8 cellular contexts compared by ENCODE assay signal in genomic region chr20:33490023-33490933, GRCh38. TPM values are rescaled to one million over a fixed set of nuclear protein-coding genes. Genes with fewer than 3 reads are reported as not detected.
DNase-seq lines count a peak whose midpoint lies in the region; ATAC-seq and TF ChIP-seq lines count a peak whose summit lies in the region.

Gene CBFA2T2 (plus strand): TSS chr20:33490096. CDS start chr20:33490268, 172 bp downstream.

- H3K56ac ChIP-seq in IMR-90 (ENCODE audit: extremely low read depth, insufficient read depth, low read length) = peak within 1 kb of the TSS; percentile 60

- DNase-seq in NCI-H1105 (lab: John Stamatoyannopoulos, UW) (peak; percentile 48), NCI-H1105 treated with DMSO at 0.1 percent for 48 hours (lab: John Stamatoyannopoulos, UW) (no peak), IMR-90 (peak; percentile 55), heart right ventricle (peak; percentile 66 to 69), psoas muscle (peak; percentile 73 to 84), RKO (ENCODE audit: low spot score) (no peak)
- peak; percentile 60 for DNase-seq in activated naive CD8-positive, alpha-beta T cell treated with anti-CD3 and anti-CD28 coated beads, Interleukin-2, amount 50 U/mL, for 24 hours

- 0 out of 2 replicates have a peak within 1 kb of the TSS, but pooled peaks have one; percentile 1 for H2BK120ac ChIP-seq in IMR-90 (ENCODE audit: low read depth, low read length)

- peak within 1 kb of the TSS; percentile 94 for H3K23ac ChIP-seq in IMR-90 (ENCODE audit: low read depth, low read length)

- ATAC-seq in GM21717 (IDR thresholded peaks at IDR 0.05; ENCODE audit: unreplicated experiment) (peak; percentile 48), IMR-90 (ENCODE audit: low read depth) (peak; percentile 84), heart right ventricle (peak; percentile 30 to 72 (median 47)), psoas muscle (peak in 3 of 4 donors; percentile 49 to 57 (median 53))
- ATAC-seq in activated naive CD8-positive, alpha-beta T cell treated with anti-CD3 and anti-CD28 coated beads, Interleukin-2, amount 50 U/mL, for 24 hours = peak; percentile 66

- TF ChIP-seq RAD21 in IMR-90 (IDR thresholded peaks at IDR 0.05; ENCODE audit: low read length) = no peak

- H3K9me1 ChIP-seq in IMR-90 (ENCODE audit: insufficient read depth, low read length) = no peaks in the 10 kb centered on the region

- H3K14ac ChIP-seq in IMR-90 (replicated peaks; ENCODE audit: low read depth, low read length) = peak within 1 kb of the TSS; percentile 87

- no peak within 1 kb of the TSS for H2BK20ac ChIP-seq in IMR-90 (ENCODE audit: low read depth, low read length)

- BruUV-seq in IMR-90 (replicated peaks; lab: Mats Ljungman, UMichigan) = no TSS peak

- H3K4me1 ChIP-seq in IMR-90 (ENCODE audit: control insufficient read depth, insufficient read depth, low read length) = no peaks in the 10 kb centered on the region
- peaks cover 3 to 24% (median 22%) of the 10 kb centered on the region in 9 donors for H3K4me1 ChIP-seq in heart right ventricle
- peaks cover 16% of the 10 kb centered on the region for H3K4me1 ChIP-seq in psoas muscle

- dilution Hi-C loops in IMR-90 (cut with HindIII; ENCODE audit: low sequenced_read_pairs, unreplicated experiment) = no loop called here

- peak within 1 kb of the TSS; percentile 82 for H3K4ac ChIP-seq in IMR-90 (ENCODE audit: low read depth, low read length)

- POLR2A ChIA-PET in IMR-90 (lab: Charles Lee; ENCODE audit: unreplicated experiment) = no interaction called here

- H3K36me3 ChIP-seq in IMR-90 (ENCODE audit: control insufficient read depth, insufficient read depth, low read length) (peaks cover 4% of the 10 kb centered on the region), heart right ventricle (peaks cover 0 to 11% (median 0%) of the 10 kb centered on the region in 9 donors), psoas muscle (ENCODE audit: insufficient read depth in 1 of 2, low read depth in 1 of 2) (no peaks in the 10 kb centered on the region)

- H3K4me1 Mint-ChIP-seq in activated naive CD8-positive, alpha-beta T cell treated with anti-CD3 and anti-CD28 coated beads, Interleukin-2, amount 50 U/mL, for 24 hours = peaks cover 11% of the 10 kb centered on the region

- H3K79me1 ChIP-seq in IMR-90 (ENCODE audit: low read depth in 1 of 2, low read length in 2 of 2) = peaks cover 19 to 29% of the 10 kb centered on the region in 2 experiments; a peak in 3 of 4 replicates

- H3K27ac ChIP-seq in IMR-90 (ENCODE audit: insufficient read depth, low read length) = peak within 1 kb of the TSS; percentile 84
- peak within 1 kb of the TSS; percentile 80 to 98 (median 96) for H3K27ac ChIP-seq in heart right ventricle
- H3K27ac ChIP-seq in psoas muscle = peak within 1 kb of the TSS; percentile 89

- peak within 1 kb of the TSS; percentile 76 for H3K4me3 ChIP-seq in IMR-90 (ENCODE audit: insufficient read depth, low read depth, low read length)
- H3K4me3 ChIP-seq in heart right ventricle = peak within 1 kb of the TSS; percentile 76 to 99 (median 92)
- peak within 1 kb of the TSS; percentile 79 for H3K4me3 ChIP-seq in psoas muscle

- H3K4me3 Mint-ChIP-seq in activated naive CD8-positive, alpha-beta T cell treated with anti-CD3 and anti-CD28 coated beads, Interleukin-2, amount 50 U/mL, for 24 hours = peak within 1 kb of the TSS; percentile 88

- no peaks in the 10 kb centered on the region for H3K9me3 Mint-ChIP-seq in activated naive CD8-positive, alpha-beta T cell treated with anti-CD3 and anti-CD28 coated beads, Interleukin-2, amount 50 U/mL, for 24 hours

- peak within 1 kb of the TSS; percentile 89 for H3K9ac ChIP-seq in IMR-90 (ENCODE audit: low read depth, low read length)

- peak within 1 kb of the TSS; percentile 88 for H2AK5ac ChIP-seq in IMR-90 (ENCODE audit: low read depth, low read length)

- no peaks in the 10 kb centered on the region for H4K20me1 ChIP-seq in IMR-90 (ENCODE audit: insufficient read depth, low read length)

- peak within 1 kb of the TSS; percentile 92 to 95 for H4K8ac ChIP-seq in IMR-90 (ENCODE audit: low read depth in 2 of 2, low read length in 2 of 2)

- H4K5ac ChIP-seq in IMR-90 (ENCODE audit: low read depth, low read length) = peak within 1 kb of the TSS; percentile 96

- H4K91ac ChIP-seq in IMR-90 (ENCODE audit: insufficient read depth, low read depth, low read length) = peak within 1 kb of the TSS; percentile 67

- peak within 1 kb of the TSS; percentile 13; the same call in 1 of the 3 replicates for H2BK15ac ChIP-seq in IMR-90 (ENCODE audit: low read depth, low read length)

- no peaks in the 10 kb centered on the region for H3K36me3 Mint-ChIP-seq in activated naive CD8-positive, alpha-beta T cell treated with anti-CD3 and anti-CD28 coated beads, Interleukin-2, amount 50 U/mL, for 24 hours (ENCODE audit: low read depth)

- peak within 1 kb of the TSS; percentile 77 for H3K27ac Mint-ChIP-seq in activated naive CD8-positive, alpha-beta T cell treated with anti-CD3 and anti-CD28 coated beads, Interleukin-2, amount 50 U/mL, for 24 hours

- no peak; the same call in 1 of the 2 replicates for TF ChIP-seq POLR2A in IMR-90 (IDR thresholded peaks at IDR 0.05; ENCODE audit: low read depth, low read length)

- peak within 1 kb of the TSS; percentile 92 for H2AK9ac ChIP-seq in IMR-90 (replicated peaks; ENCODE audit: low read depth, low read length, poor library complexity)

- TF ChIP-seq CTCF in IMR-90 (conservative IDR thresholded peaks at IDR 0.05; ENCODE audit: low read depth, low read length) (0 out of 2 replicates have a peak, but pooled peaks have one; percentile 6), heart right ventricle (IDR thresholded peaks at IDR 0.05) (peak in 1 of 9 donors; percentile 15), psoas muscle (IDR thresholded peaks at IDR 0.05) (no peak)

- in situ Hi-C loops in IMR-90 (cut with MboI; ENCODE audit: low sequenced_read_pairs) = no loop called here

- intact Hi-C loops in IMR-90 (cut with micrococcal nuclease) = loop anchor here (5.0 kb wide), 1 partner anchor 42 kb away; no protein-coding TSS in a partner anchor
- intact Hi-C loops in heart right ventricle (cut with DNase I) = loop anchor here in 1 of 10 donors (2.0 kb wide), 1 partner anchor 69 kb away; no protein-coding TSS in a partner anchor
- intact Hi-C loops in psoas muscle (cut with DNase I) = no loop called here

- CTCF ChIA-PET in IMR-90 (lab: Yijun Ruan, JAX) = interaction anchor here (0.5 kb wide), 1 partner anchor 173 kb away, joined by 3 read pairs; no protein-coding TSS in a partner anchor

- WGBS in IMR-90 (ENCODE audit: extremely low coverage in 2 of 2, insufficient read length in 1 of 2), 2 experiments = 0% methylated on average over 38 of the region's 105 CpGs; no CpG with 5 or more reads in 1 of the 2 experiments
- 1 to 2% methylated on average over 50 to 105 of the region's 105 CpGs for WGBS in heart right ventricle, 2 donors
- 0 to 1% (median 1%) methylated on average over 63 to 105 of the region's 105 CpGs for WGBS in psoas muscle, 3 donors

- H3K18ac ChIP-seq in IMR-90 (ENCODE audit: low read depth, low read length) = peak within 1 kb of the TSS; percentile 70

- peak within 1 kb of the TSS; percentile 96 for H2AFZ ChIP-seq in IMR-90 (replicated peaks; ENCODE audit: low read length, poor library complexity)

- H3K27me3 ChIP-seq in IMR-90 (ENCODE audit: control insufficient read depth, insufficient read depth, low read length) (no peaks in the 10 kb centered on the region), heart right ventricle (no peaks in the 10 kb centered on the region), psoas muscle (ENCODE audit: insufficient read depth in 3 of 3, low read length in 2 of 3) (no peaks in the 10 kb centered on the region)

- H3K9me3 ChIP-seq in IMR-90 (ENCODE audit: control insufficient read depth, insufficient read depth, low read length) (no peaks in the 10 kb centered on the region), heart right ventricle (no peaks in the 10 kb centered on the region), psoas muscle (no peaks in the 10 kb centered on the region)

- no peaks in the 10 kb centered on the region for H3K27me3 Mint-ChIP-seq in activated naive CD8-positive, alpha-beta T cell treated with anti-CD3 and anti-CD28 coated beads, Interleukin-2, amount 50 U/mL, for 24 hours

- H3K4me2 ChIP-seq in IMR-90 (ENCODE audit: low read depth, low read length) = peak within 1 kb of the TSS; percentile 99

- peak within 1 kb of the TSS; percentile 62 for H2BK5ac ChIP-seq in IMR-90 (ENCODE audit: low read depth, low read length, poor library complexity, severe bottlenecking)

TF ChIP-seq in IMR-90, 13 proteins besides CTCF, POLR2A, EP300 and RAD21 (continues in another document):
- no peak for TF ChIP-seq NFE2L2 (IDR thresholded peaks at IDR 0.05; ENCODE audit: low read depth, low read length)
- no peak for TF ChIP-seq BHLHE40 (IDR thresholded peaks at IDR 0.05; ENCODE audit: low read depth, low read length)
- TF ChIP-seq FOS (IDR thresholded peaks at IDR 0.05; ENCODE audit: low read depth, low read length) = no peak
- no peak for TF ChIP-seq USF2 (IDR thresholded peaks at IDR 0.05; ENCODE audit: low read depth, low read length)
- no peak for TF ChIP-seq SMC3 (IDR thresholded peaks at IDR 0.05; ENCODE audit: low read depth, low read length)
- TF ChIP-seq RFX5 (IDR thresholded peaks at IDR 0.05; ENCODE audit: low read depth, low read length) = no peak
- TF ChIP-seq MXI1 (IDR thresholded peaks at IDR 0.05; ENCODE audit: borderline replicate concordance, low read depth, low read length) = peak; percentile 54

RNA-seq across cellular contexts. Expression of gene CBFA2T2, which starts in this region (rescaled TPM):
- total RNA-seq in IMR-90 (2012; rRNA removed) (3.3 and 3.8 TPM in 2 replicates), heart right ventricle (10 to 100 TPM in 8 of 10 donors, 1 to 10 TPM in 2; 8.5 to 13.3 (median 11.5) TPM), psoas muscle (1 to 10 TPM; 7.0 to 9.3 (median 7.7) TPM)
- polyA plus RNA-seq in IMR-90 (2012; rRNA removed) (6.2 and 6.3 TPM in 2 replicates), heart right ventricle (1 to 10 TPM; 3.5 to 8.0 TPM), psoas muscle (1 to 10 TPM; 3.8 to 6.6 (median 3.9) TPM)
- 4.9 and 6.7 TPM in 2 replicates for polyA plus RNA-seq in IMR-90 (2012; cell fraction: cytosol; rRNA removed)
- polyA plus RNA-seq in IMR-90 (2012; cell fraction: nucleus; rRNA removed; ENCODE audit: low replicate concordance) = 25.6 and 26.9 TPM in 2 replicates

Comparison
In these comparisons a context has a peak if more than half of its experiments do, and no peak if none do; other contexts are left out.
1. DNase-seq: peak in NCI-H1105 (single experiment), IMR-90 (single experiment), activated naive CD8-positive, alpha-beta T cell treated with anti-CD3 and anti-CD28 coated beads, Interleukin-2, amount 50 U/mL, for 24 hours (single experiment), heart right ventricle (2 of 2) and psoas muscle (2 of 2); none in NCI-H1105 treated with DMSO at 0.1 percent for 48 hours (single experiment) and RKO (single experiment).
2. Peak in every context shown above with its lines, with median percentiles within 50 percentile points of each other: ATAC-seq, H3K27ac ChIP-seq and H3K4me3 ChIP-seq.